24 cellular contexts compared by ENCODE assay signal in the genomic region with DNA sequence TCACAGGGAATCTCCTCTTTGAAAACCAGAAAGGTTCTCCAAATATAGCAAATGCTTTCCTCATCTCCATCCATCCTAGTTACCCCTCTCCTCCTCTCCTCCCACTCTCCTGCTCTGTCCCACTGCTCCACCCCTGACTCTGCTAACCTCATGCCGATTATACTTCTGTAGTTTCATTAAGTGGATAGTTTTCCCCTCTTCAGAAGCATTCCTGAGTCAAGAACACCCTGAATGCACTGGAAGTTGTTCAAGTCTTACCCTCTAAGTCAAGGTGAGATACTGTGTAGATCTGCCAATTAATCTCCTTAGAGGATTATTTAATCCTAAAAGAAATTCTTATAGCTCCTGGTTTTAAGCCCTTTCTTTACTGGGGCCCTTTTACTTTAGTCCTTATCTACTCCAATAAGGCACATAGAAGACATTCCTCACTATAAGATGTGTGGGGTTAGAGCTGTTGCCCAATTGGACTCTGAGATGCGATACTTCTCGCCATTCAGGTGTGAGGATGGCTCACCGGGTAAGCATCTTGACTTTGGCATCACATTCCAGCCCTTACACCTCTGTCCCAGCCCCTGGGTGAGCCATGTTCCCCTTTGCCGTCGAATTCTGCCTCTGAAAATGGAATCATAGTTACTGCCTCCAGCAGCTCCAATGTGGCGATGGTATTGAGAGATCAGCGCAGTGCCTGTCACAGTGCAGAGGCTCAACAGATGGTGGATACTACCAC.
DNase-seq lines count a peak whose midpoint lies in the region; ATAC-seq and TF ChIP-seq lines count a peak whose summit lies in the region.
"Had no signal": no experiment of that assay in that cellular context is flagged by ENCODE, and none has a peak within 500 bp of the region (broad histone marks: within the 10 kb centered on the region; RNA-seq: fewer than 3 reads in every experiment).

No MANE protein-coding gene starts in this region.

- TF ChIP-seq CTCF in esophagus muscularis mucosa (IDR thresholded peaks at IDR 0.05) (no peak), nephron progenitor cell (IDR thresholded peaks at IDR 0.05) (no peak), thoracic aorta (IDR thresholded peaks at IDR 0.05) (no peak)

- 89% methylated on average over 8 of the region's 8 CpGs for WGBS in esophagus muscularis mucosa

- peaks cover 90 to 97% (median 94%) of the 10 kb centered on the region in 4 donors for H3K4me1 ChIP-seq in esophagus muscularis mucosa
- H3K4me1 ChIP-seq in thoracic aorta (ENCODE audit: control insufficient read depth in 1 of 2, low read depth in 2 of 2) = peaks cover 52 to 98% of the 10 kb centered on the region in 2 donors
- H3K4me1 ChIP-seq: BE2C had no signal

- no peaks in the 10 kb centered on the region for H3K36me3 ChIP-seq in esophagus muscularis mucosa
- no peaks in the 10 kb centered on the region for H3K36me3 ChIP-seq in thoracic aorta
- H3K36me3 ChIP-seq: BE2C had no signal

- ATAC-seq in thoracic aorta (ENCODE audit: insufficient number of reproducible peaks, low FRiP score, low read depth) = no peak
- ATAC-seq in activated naive CD4-positive, alpha-beta T cell treated with anti-CD3 and anti-CD28 coated beads, Interleukin-2, amount 50 U/mL, for 72 hours = no peak
- ATAC-seq: K562, mucosa of descending colon, sciatic nerve had no signal

- TF ChIP-seq EP300 in esophagus muscularis mucosa (IDR thresholded peaks at IDR 0.05) = no peak

- DNase-seq in NCI-H82 treated with DMSO at 0.1 percent for 48 hours (lab: John Stamatoyannopoulos, UW; ENCODE audit: unreplicated experiment) (peak; percentile 13), esophagus muscularis mucosa (ENCODE audit: extremely low spot score) (no peak), nephron progenitor cell (no peak), thoracic aorta (ENCODE audit: low spot score) (no peak), DMS53 treated with DMSO at 0.1 percent for 48 hours (lab: John Stamatoyannopoulos, UW; ENCODE audit: unreplicated experiment) (no peak), UCSD-AML1 (lab: John Stamatoyannopoulos, UW; ENCODE audit: unreplicated experiment) (no peak), mucosa of gallbladder (ENCODE audit: low spot score) (no peak)
- DNase-seq in activated naive CD4-positive, alpha-beta T cell treated with anti-CD3 and anti-CD28 coated beads, Interleukin-2, amount 50 U/mL, for 72 hours (ENCODE audit: low spot score in 2 of 2) = no peak
- DNase-seq: ACHN; activated CD4-positive, alpha-beta T cell treated with anti-CD3 and anti-CD28 coated beads, Interleukin-2, amount 50 U/mL, for 4 hours; activated naive CD4-positive, alpha-beta T cell treated with anti-CD3 and anti-CD28 coated beads, Interleukin-2, amount 50 U/mL, for 16 hours; BE2C; CD8-positive, alpha-beta memory T cell; glutamatergic neuron; GOT3; mucosa of descending colon; NCI-H1105; NCI-H2029; NCI-H526; SIG-M5; stimulated activated CD4-positive, alpha-beta T cell treated with anti-CD3 and anti-CD28 coated beads, Interleukin-15, amount 100 ng/mL, for 24 hours; stimulated activated naive CD4-positive, alpha-beta T cell had no signal

- H3K4me3 Mint-ChIP-seq in nephron progenitor cell = no peak overlapping the region
- H3K4me3 Mint-ChIP-seq: CD8-positive, alpha-beta memory T cell had no signal

- H3K4me1 Mint-ChIP-seq in nephron progenitor cell = peaks cover 39% of the 10 kb centered on the region
- H3K4me1 Mint-ChIP-seq: CD8-positive, alpha-beta memory T cell had no signal

- H3K27ac Mint-ChIP-seq in nephron progenitor cell = peak overlapping the region; percentile 4
- no peak overlapping the region for H3K27ac Mint-ChIP-seq in activated naive CD4-positive, alpha-beta T cell treated with anti-CD3 and anti-CD28 coated beads, Interleukin-2, amount 50 U/mL, for 72 hours
- H3K27ac Mint-ChIP-seq: CD8-positive, alpha-beta memory T cell had no signal

- H3K4me3 ChIP-seq in esophagus muscularis mucosa (no peak overlapping the region), thoracic aorta (no peak overlapping the region)
- H3K4me3 ChIP-seq: K562, mucosa of descending colon had no signal

- H3K27ac ChIP-seq in esophagus muscularis mucosa (replicated peaks in 1 of 4) (peak overlapping the region; percentile 74 to 91 (median 76)), thoracic aorta (peak overlapping the region; percentile 78)

- H3K9me3 ChIP-seq in esophagus muscularis mucosa = no peaks in the 10 kb centered on the region
- H3K9me3 ChIP-seq in thoracic aorta = no peaks in the 10 kb centered on the region
- H3K9me3 ChIP-seq: BE2C, mucosa of descending colon had no signal

- intact Hi-C loops in esophagus muscularis mucosa (cut with DNase I) = no loop called here

- peaks cover 8% of the 10 kb centered on the region for H3K36me3 Mint-ChIP-seq in nephron progenitor cell (ENCODE audit: low read depth)
- H3K36me3 Mint-ChIP-seq in activated naive CD4-positive, alpha-beta T cell treated with anti-CD3 and anti-CD28 coated beads, Interleukin-2, amount 50 U/mL, for 72 hours = no peaks in the 10 kb centered on the region
- H3K36me3 Mint-ChIP-seq: CD8-positive, alpha-beta memory T cell had no signal

- peaks cover 3% of the 10 kb centered on the region for H3K27me3 Mint-ChIP-seq in nephron progenitor cell (ENCODE audit: low read depth, poor library complexity)

- H3K9me3 Mint-ChIP-seq in nephron progenitor cell = no peaks in the 10 kb centered on the region
- no peaks in the 10 kb centered on the region for H3K9me3 Mint-ChIP-seq in activated naive CD4-positive, alpha-beta T cell treated with anti-CD3 and anti-CD28 coated beads, Interleukin-2, amount 50 U/mL, for 72 hours
- H3K9me3 Mint-ChIP-seq: CD8-positive, alpha-beta memory T cell had no signal

- no peaks in the 10 kb centered on the region for H3K27me3 ChIP-seq in esophagus muscularis mucosa
- H3K27me3 ChIP-seq in thoracic aorta (replicated peaks; ENCODE audit: insufficient read depth) = no peaks in the 10 kb centered on the region

- no peak for TF ChIP-seq POLR2A in esophagus muscularis mucosa (IDR thresholded peaks at IDR 0.05; ENCODE audit: low read depth)
